14 cellular contexts compared by ENCODE assay signal in genomic region chr17:72297326-72298115, GRCh38.
A peak's percentile ranks its signal among the peaks of the same experiment; 100 is the strongest.
DNase-seq lines count a peak whose midpoint lies in the region; ATAC-seq, FAIRE-seq and TF ChIP-seq lines count a peak whose summit lies in the region.
"Had no signal": no experiment of that assay in that cellular context is flagged by ENCODE, and none has a peak within 500 bp of the region (broad histone marks: within the 10 kb centered on the region; RNA-seq: fewer than 3 reads in every experiment).

No MANE protein-coding gene starts in this region.

- no peak overlapping the region for H3K4me3 ChIP-seq in tibial artery
- H3K4me3 ChIP-seq: SJSA1 had no signal

- H3K9me3 ChIP-seq in tibial artery, result no peaks in the 10 kb centered on the region
- H3K9me3 ChIP-seq: SJSA1 had no signal

- peaks cover 0 to 12% (median 0%) of the 10 kb centered on the region in 4 donors for H3K4me1 ChIP-seq in tibial artery

- H3K27me3 ChIP-seq in tibial artery, result peaks cover 0 to 4% of the 10 kb centered on the region in 2 donors
- H3K27me3 ChIP-seq: SJSA1 had no signal

- ATAC-seq in left ventricle myocardium superior (peak; percentile 76), HG03175 (IDR thresholded peaks at IDR 0.05; ENCODE audit: unreplicated experiment) (no peak)

- FAIRE-seq in GM19239 (lab: Jason Lieb, UNC), result no peak
- FAIRE-seq: colon had no signal

- DNase-seq in NCI-H2171 treated with DMSO at 0.1 percent for 48 hours (lab: John Stamatoyannopoulos, UW) (peak; percentile 9), NCI-H2171 (lab: John Stamatoyannopoulos, UW) (no peak), amniotic epithelial cell (ENCODE audit: low read depth) (peak; percentile 79), left ventricle myocardium superior (peak; percentile 53), tibial artery (peak; percentile 61 to 71), GM19239 (ENCODE audit: insufficient read length, low spot score) (no peak)
- DNase-seq in stimulated activated CD4-positive, alpha-beta T cell treated with anti-CD3 and anti-CD28 coated beads, Interleukin-4, amount 100 ng/mL, for 24 hours, result no peak
- DNase-seq: activated CD4-positive, CD25-positive, alpha-beta regulatory T cell treated with anti-CD3 and anti-CD28 coated beads, Interleukin-2, amount 50 U/mL, for 72 hours; DMS79 had no signal

- H3K36me3 ChIP-seq in tibial artery, result no peaks in the 10 kb centered on the region
- H3K36me3 ChIP-seq: SJSA1 had no signal

- H3K27ac ChIP-seq in tibial artery, result no peak overlapping the region
- H3K27ac ChIP-seq: 22Rv1, KMS-11, SJSA1 had no signal

- intact Hi-C loops in left ventricle myocardium superior (cut with micrococcal nuclease), result no loop called here
- intact Hi-C loops in tibial artery (cut with DNase I; ENCODE audit: low total_unique reads), result no loop called here

- TF ChIP-seq CTCF in tibial artery (IDR thresholded peaks at IDR 0.05), result no peak

Comparison
In these comparisons a context has a peak if more than half of its experiments do, and no peak if none do; other contexts are left out.
1. DNase-seq: peak in NCI-H2171 treated with DMSO at 0.1 percent for 48 hours (single experiment), amniotic epithelial cell (single experiment), left ventricle myocardium superior (single experiment) and tibial artery (2 of 2); none in NCI-H2171 (single experiment), GM19239 (single experiment) and stimulated activated CD4-positive, alpha-beta T cell treated with anti-CD3 and anti-CD28 coated beads, Interleukin-4, amount 100 ng/mL, for 24 hours (single experiment).